ENCODE assay signal across 21 cellular contexts in genomic region chr11:84227970-84228369, GRCh38.
"Had no signal": no experiment of that assay in that cellular context is flagged by ENCODE, and none has a peak within 500 bp of the region (broad histone marks: within the 10 kb centered on the region; RNA-seq: fewer than 3 reads in every experiment).

No MANE protein-coding gene starts in this region.

- DNase-seq: activated CD4-positive, alpha-beta memory T cell treated with anti-CD3 and anti-CD28 coated beads for 36 hours; activated CD4-positive, alpha-beta T cell treated with anti-CD3 and anti-CD28 coated beads, Interleukin-2, amount 10 ng/mL, durations not matched to agents 7 days and 5 days; activated CD4-positive, CD25-positive, alpha-beta regulatory T cell; activated CD8-positive, alpha-beta memory T cell treated with anti-CD3 and anti-CD28 coated beads for 24 hours; activated gamma-delta T cell; activated naive CD4-positive, alpha-beta T cell treated with anti-CD3 and anti-CD28 coated beads for 36 hours; activated T-cell treated with anti-CD3 and anti-CD28 coated beads, Interleukin-2, amount 50 U/mL, for 48 hours; anterior cingulate cortex; central memory CD4-positive, alpha-beta T cell; MG63; MV-4-11; NCI-H1105; NCI-H1436; NCI-H1694 treated with DMSO at 0.1 percent for 48 hours; NCI-H2029 treated with DMSO at 0.1 percent for 48 hours; NCI-H524 treated with DMSO at 0.1 percent for 48 hours; NCI-H748 treated with DMSO at 0.1 percent for 48 hours; SIG-M5; T-helper 1 cell had no signal

- H3K4me3 ChIP-seq: MG63 had no signal

- H3K36me3 ChIP-seq: MG63 had no signal

- H3K27me3 ChIP-seq: MG63 had no signal

- H3K27ac ChIP-seq: VCaP had no signal

- ATAC-seq: activated T-helper 17 cell treated with anti-CD3 and anti-CD28 coated beads, Interleukin-2, amount 50 U/mL, for 72 hours had no signal

- H3K9me3 ChIP-seq: MG63 had no signal
